ENCODE assay signal across 25 cellular contexts in genomic region chr13:96525715-96526114, GRCh38.
DNase-seq lines count a peak whose midpoint lies in the region; ATAC-seq, FAIRE-seq and TF ChIP-seq lines count a peak whose summit lies in the region.
"Had no signal": no experiment of that assay in that cellular context is flagged by ENCODE, and none has a peak within 500 bp of the region (broad histone marks: within the 10 kb centered on the region; RNA-seq: fewer than 3 reads in every experiment).

No MANE protein-coding gene starts in this region.

- no peak for TF ChIP-seq CTCF in liver (IDR thresholded peaks at IDR 0.05; ENCODE audit: low read depth, low read length, missing input control)

- H3K36me3 ChIP-seq in liver (ENCODE audit: control insufficient read depth in 4 of 4, insufficient read depth in 3 of 4, low read depth in 1 of 4, low read length in 3 of 4), result no peaks in the 10 kb centered on the region
- H3K36me3 ChIP-seq in small intestine (ENCODE audit: control insufficient read depth in 2 of 2, insufficient read depth in 2 of 2, low read length in 2 of 2), result no peaks in the 10 kb centered on the region
- H3K36me3 ChIP-seq: BE2C; BLaER1 treated with 17β-estradiol and CSF1 and Interleukin-3, amounts not matched to agents 10 nM and 100 nM had no signal

- H3K4me3 ChIP-seq in liver (ENCODE audit: low read depth in 1 of 3, low read length in 3 of 3) (no peak overlapping the region), small intestine (ENCODE audit: low read depth in 1 of 2, low read length in 2 of 2) (no peak overlapping the region)
- H3K4me3 ChIP-seq: A549; BLaER1 treated with 17β-estradiol and CSF1 and Interleukin-3, amounts not matched to agents 10 nM and 100 nM; GM23248 had no signal

- DNase-seq in HuH-7 (ENCODE audit: low spot score) (peak; percentile 0), left colon (no peak), small intestine (peak; percentile 70), NCI-H2171 (lab: John Stamatoyannopoulos, UW) (no peak)
- DNase-seq: 8988T; ACHN; AML-193; BE2C; Calu3; CD4-positive, alpha-beta T cell; CD8-positive, alpha-beta memory T cell; DMS53; DMS79 treated with DMSO at 0.1 percent for 48 hours; GF-D8; GM23248; H7 had no signal

- WGBS in liver, result 71% methylated on average over 2 of the region's 2 CpGs
- WGBS in small intestine, 3 donors, result 11 to 57% (median 33%) methylated on average over 2 of the region's 2 CpGs

- H3K27ac ChIP-seq in liver (ENCODE audit: low read depth in 1 of 2, low read length in 2 of 2) (no peak overlapping the region), small intestine (ENCODE audit: low read depth in 1 of 2, low read length in 1 of 2) (no peak overlapping the region)
- H3K27ac ChIP-seq: A549; BLaER1 treated with 17β-estradiol and CSF1 and Interleukin-3, amounts not matched to agents 10 nM and 100 nM; GM23248 had no signal

- H3K27me3 ChIP-seq in liver (ENCODE audit: control insufficient read depth in 4 of 4, insufficient read depth in 4 of 4, low read length in 3 of 4) (no peaks in the 10 kb centered on the region), small intestine (ENCODE audit: control insufficient read depth in 2 of 2, insufficient read depth in 2 of 2, low read length in 2 of 2) (no peaks in the 10 kb centered on the region)
- H3K27me3 ChIP-seq: BE2C; BLaER1 treated with 17β-estradiol and CSF1 and Interleukin-3, amounts not matched to agents 10 nM and 100 nM had no signal

- H3K9ac ChIP-seq in liver (ENCODE audit: low read depth in 1 of 2, low read length in 2 of 2), result no peak overlapping the region
- H3K9ac ChIP-seq: BLaER1 treated with 17β-estradiol and CSF1 and Interleukin-3, amounts not matched to agents 10 nM and 100 nM; GM23248 had no signal

- ATAC-seq in left colon (peak; percentile 73), HG03095 (IDR thresholded peaks at IDR 0.05; ENCODE audit: unreplicated experiment) (no peak), GM21515 (IDR thresholded peaks at IDR 0.05; ENCODE audit: unreplicated experiment) (no peak)
- ATAC-seq: A549, HCT116 had no signal

- H3K9me3 ChIP-seq in liver (ENCODE audit: control insufficient read depth in 4 of 4, low read length in 3 of 4) (no peaks in the 10 kb centered on the region), small intestine (ENCODE audit: control insufficient read depth, low read depth) (no peaks in the 10 kb centered on the region)
- H3K9me3 ChIP-seq: A549; BE2C; BLaER1 treated with 17β-estradiol and CSF1 and Interleukin-3, amounts not matched to agents 10 nM and 100 nM had no signal

- no peak for TF ChIP-seq RAD21 in liver (IDR thresholded peaks at IDR 0.05)

- intact Hi-C loops in left colon (cut with DNase I, micrococcal nuclease), result no loop called here

- H3K4me1 ChIP-seq in liver (ENCODE audit: control insufficient read depth in 4 of 4, insufficient read depth in 4 of 4, low read length in 3 of 4) (peaks cover 0 to 11% (median 6%) of the 10 kb centered on the region in 4 donors), small intestine (ENCODE audit: control insufficient read depth in 2 of 2, insufficient read depth in 1 of 2, low read depth in 1 of 2, low read length in 1 of 2) (peaks cover 0 to 2% of the 10 kb centered on the region in 2 donors)
- H3K4me1 ChIP-seq: A549; BE2C; BLaER1 treated with 17β-estradiol and CSF1 and Interleukin-3, amounts not matched to agents 10 nM and 100 nM had no signal

- no peak for FAIRE-seq in small intestine (lab: Jason Lieb, UNC)
- FAIRE-seq: A549, GM12891, GM18507, H1 had no signal

TF ChIP-seq in liver, 16 proteins besides CTCF, POLR2A, EP300 and RAD21:
- peak; percentile 15 to 68 for TF ChIP-seq HNF4A (conservative IDR thresholded peaks at IDR 0.05)
- peak in 1 of 2 donors; percentile 15 for TF ChIP-seq RXRA (IDR thresholded peaks at IDR 0.05)
- TF ChIP-seq REST (IDR thresholded peaks at IDR 0.05), result no peak
- no peak for TF ChIP-seq TAF1 (conservative IDR thresholded peaks at IDR 0.05)
- TF ChIP-seq, protein P1, sequence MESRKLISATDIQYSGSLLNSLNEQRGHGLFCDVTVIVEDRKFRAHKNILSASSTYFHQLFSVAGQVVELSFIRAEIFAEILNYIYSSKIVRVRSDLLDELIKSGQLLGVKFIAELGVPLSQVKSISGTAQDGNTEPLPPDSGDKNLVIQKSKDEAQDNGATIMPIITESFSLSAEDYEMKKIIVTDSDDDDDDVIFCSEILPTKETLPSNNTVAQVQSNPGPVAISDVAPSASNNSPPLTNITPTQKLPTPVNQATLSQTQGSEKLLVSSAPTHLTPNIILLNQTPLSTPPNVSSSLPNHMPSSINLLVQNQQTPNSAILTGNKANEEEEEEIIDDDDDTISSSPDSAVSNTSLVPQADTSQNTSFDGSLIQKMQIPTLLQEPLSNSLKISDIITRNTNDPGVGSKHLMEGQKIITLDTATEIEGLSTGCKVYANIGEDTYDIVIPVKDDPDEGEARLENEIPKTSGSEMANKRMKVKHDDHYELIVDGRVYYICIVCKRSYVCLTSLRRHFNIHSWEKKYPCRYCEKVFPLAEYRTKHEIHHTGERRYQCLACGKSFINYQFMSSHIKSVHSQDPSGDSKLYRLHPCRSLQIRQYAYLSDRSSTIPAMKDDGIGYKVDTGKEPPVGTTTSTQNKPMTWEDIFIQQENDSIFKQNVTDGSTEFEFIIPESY (IDR thresholded peaks at IDR 0.05), result no peak
TF ChIP-seq in liver: peak in this region for 2.

Comparison
In these comparisons a context has a peak if more than half of its experiments do, and no peak if none do; other contexts are left out.
1. DNase-seq: peak in HuH-7 (single experiment) and small intestine (single experiment); none in left colon (0 of 2) and NCI-H2171 (single experiment).